ENCODE assay signal across 11 cellular contexts in the genomic region with DNA sequence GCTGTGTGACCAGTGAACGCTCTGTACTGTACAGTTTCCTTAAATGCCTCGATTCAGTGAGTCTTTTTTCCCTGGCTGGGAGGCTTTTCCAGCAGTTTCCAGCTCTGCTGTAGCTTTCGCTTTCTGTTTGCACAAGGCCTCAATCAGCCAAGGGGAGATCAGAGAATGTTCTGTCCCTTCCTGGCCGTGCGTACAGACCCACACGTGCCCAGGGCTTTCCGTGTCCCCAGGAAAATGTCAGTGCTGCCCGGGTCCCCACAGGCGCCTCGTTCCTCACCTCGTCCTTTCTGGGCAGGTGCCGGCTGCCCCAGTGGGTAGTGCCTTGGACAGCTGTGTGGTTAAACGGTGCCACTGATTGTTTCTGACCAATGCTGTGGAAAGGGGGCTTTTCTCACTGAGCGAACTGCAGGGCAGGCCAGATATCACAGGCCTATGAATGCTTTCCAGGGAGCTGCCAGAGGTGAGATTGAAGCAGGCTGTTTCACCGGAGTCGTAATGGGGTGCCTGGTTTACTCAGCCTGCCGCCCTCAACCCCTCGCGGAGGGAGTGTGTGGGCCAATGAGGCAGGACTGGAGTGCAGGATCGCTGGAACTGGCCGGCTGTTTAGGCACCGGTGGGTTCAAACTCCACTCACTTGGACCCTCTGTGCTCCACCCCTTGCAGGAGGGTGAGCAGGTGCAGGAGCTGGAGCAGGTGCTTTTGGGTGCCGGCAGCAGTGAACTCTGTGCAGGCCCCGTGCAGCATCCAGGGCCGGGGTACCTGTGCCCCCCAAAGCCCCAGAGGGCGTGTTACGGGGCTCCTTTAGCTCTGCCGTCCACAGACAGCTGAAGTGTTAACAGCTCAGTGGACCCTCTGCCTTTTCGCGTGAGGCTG. TPM values are rescaled to one million over a fixed set of nuclear protein-coding genes. Genes with fewer than 3 reads are reported as not detected.
DNase-seq lines count a peak whose midpoint lies in the region; ATAC-seq, FAIRE-seq and TF ChIP-seq lines count a peak whose summit lies in the region.
"Had no signal": no experiment of that assay in that cellular context is flagged by ENCODE, and none has a peak within 500 bp of the region (broad histone marks: within the 10 kb centered on the region; RNA-seq: fewer than 3 reads in every experiment).

No MANE protein-coding gene starts in this region.

- peaks cover 27% of the 10 kb centered on the region for H3K27me3 Mint-ChIP-seq in stimulated activated naive CD8-positive, alpha-beta T cell treated with anti-CD3 and anti-CD28 coated beads, Interleukin-15, amount 100 ng/mL, for 72 hours

- peak; percentile 12 for ATAC-seq in stimulated activated naive CD8-positive, alpha-beta T cell treated with anti-CD3 and anti-CD28 coated beads, Interleukin-15, amount 100 ng/mL, for 72 hours
- ATAC-seq in stimulated activated naive CD8-positive, alpha-beta T cell treated with anti-CD3 and anti-CD28 coated beads, Interleukin-15, Interleukin-2, amounts not matched to agents 100 U/mL and 50 U/mL, for 24 hours = no peak
- ATAC-seq in mucosa of descending colon (peak; percentile 29), HG02870 (IDR thresholded peaks at IDR 0.05; ENCODE audit: unreplicated experiment) (no peak)

- H3K27ac ChIP-seq in colonic mucosa (no peak overlapping the region), trophoblast cell (ENCODE audit: low read depth, low read length) (no peak overlapping the region)

- H4K12ac ChIP-seq in trophoblast cell (ENCODE audit: low read depth, low read length) = no peak overlapping the region

- H3K4me3 Mint-ChIP-seq in stimulated activated naive CD8-positive, alpha-beta T cell treated with anti-CD3 and anti-CD28 coated beads, Interleukin-15, amount 100 ng/mL, for 72 hours = no peak overlapping the region

- no peak overlapping the region for H3K18ac ChIP-seq in trophoblast cell (ENCODE audit: low read length)

- no peak overlapping the region for H2AK5ac ChIP-seq in trophoblast cell (ENCODE audit: low read length)

- H3K36me3 ChIP-seq in bronchial epithelial cell (ENCODE audit: control insufficient read depth, insufficient read depth, low read length) (peaks cover 4% of the 10 kb centered on the region), mucosa of descending colon (ENCODE audit: low read depth) (no peaks in the 10 kb centered on the region), colonic mucosa (no peaks in the 10 kb centered on the region), trophoblast cell (ENCODE audit: control insufficient read depth in 1 of 2, insufficient read depth in 2 of 2, low read length in 2 of 2) (peaks cover 22 to 26% of the 10 kb centered on the region in 2 experiments)

- H3K23ac ChIP-seq in trophoblast cell (ENCODE audit: low read length) = no peak overlapping the region

- H4K91ac ChIP-seq in trophoblast cell (ENCODE audit: low read depth, low read length) = no peak overlapping the region

- TF ChIP-seq CTCF in bronchial epithelial cell (IDR thresholded peaks at IDR 0.05; ENCODE audit: insufficient read depth, low read length, severe bottlenecking) = no peak
- TF ChIP-seq CTCF in mucosa of descending colon (IDR thresholded peaks at IDR 0.05) = no peak
- no peak for TF ChIP-seq CTCF in colonic mucosa (IDR thresholded peaks at IDR 0.05)

- no peak overlapping the region for H3K4ac ChIP-seq in trophoblast cell (ENCODE audit: low read depth, low read length)

- H3K9me3 ChIP-seq in mucosa of descending colon (no peaks in the 10 kb centered on the region), colonic mucosa (no peaks in the 10 kb centered on the region), trophoblast cell (ENCODE audit: insufficient read depth, low read depth, low read length) (peaks cover 8% of the 10 kb centered on the region)

- H3K9ac ChIP-seq in colonic mucosa (ENCODE audit: low read depth in 2 of 2, low read length in 2 of 2) (peak overlapping the region in 1 of 2 donors; percentile 24), trophoblast cell (ENCODE audit: low read length) (no peak overlapping the region)

- H2BK5ac ChIP-seq in trophoblast cell (ENCODE audit: low read depth, low read length, poor library complexity) = no peak overlapping the region

- H2AFZ ChIP-seq in trophoblast cell (ENCODE audit: insufficient read depth, low read length, poor library complexity) = no peak overlapping the region

- H3K4me3 ChIP-seq in bronchial epithelial cell (ENCODE audit: low read depth, low read length) (no peak overlapping the region), mucosa of descending colon (no peak overlapping the region), colonic mucosa (no peak overlapping the region), trophoblast cell (ENCODE audit: low read depth, low read length) (no peak overlapping the region)
- H3K4me3 ChIP-seq: skin epidermis had no signal

- no peak overlapping the region for H2BK12ac ChIP-seq in trophoblast cell (ENCODE audit: low read length)

- no CpG with 5 or more reads among the region's 30 CpGs for WGBS in trophoblast cell (ENCODE audit: extremely low coverage, insufficient coverage, insufficient read length)

- H3K4me2 ChIP-seq in trophoblast cell (ENCODE audit: low read length) = no peak overlapping the region

- intact Hi-C loops in mucosa of descending colon (cut with DNase I, micrococcal nuclease) = no loop called here
- intact Hi-C loops in colonic mucosa (cut with DNase I) = no loop called here

- H3K27me3 ChIP-seq in bronchial epithelial cell (ENCODE audit: control insufficient read depth, insufficient read depth, low read length) = no peaks in the 10 kb centered on the region
- H3K27me3 ChIP-seq in colonic mucosa = peaks cover 6% of the 10 kb centered on the region
- H3K27me3 ChIP-seq in trophoblast cell (ENCODE audit: insufficient read depth, low read length) = peaks cover 5% of the 10 kb centered on the region

- H2BK120ac ChIP-seq in trophoblast cell (ENCODE audit: insufficient read depth, low read length, poor library complexity) = no peak overlapping the region

- peaks cover 33% of the 10 kb centered on the region for H3K4me1 Mint-ChIP-seq in stimulated activated naive CD8-positive, alpha-beta T cell treated with anti-CD3 and anti-CD28 coated beads, Interleukin-15, amount 100 ng/mL, for 72 hours

- H3K79me2 ChIP-seq in trophoblast cell (ENCODE audit: control insufficient read depth, insufficient read depth, low read length, poor library complexity) = no peaks in the 10 kb centered on the region

- H4K8ac ChIP-seq in trophoblast cell (ENCODE audit: low read depth, low read length) = no peak overlapping the region

- peaks cover 2% of the 10 kb centered on the region for H3K79me1 ChIP-seq in trophoblast cell (ENCODE audit: low read length)

- H3K9me3 Mint-ChIP-seq in stimulated activated naive CD8-positive, alpha-beta T cell treated with anti-CD3 and anti-CD28 coated beads, Interleukin-15, amount 100 ng/mL, for 72 hours = no peaks in the 10 kb centered on the region

- H3K4me1 ChIP-seq in mucosa of descending colon (ENCODE audit: low read depth) (peaks cover 9% of the 10 kb centered on the region), colonic mucosa (peaks cover 5% of the 10 kb centered on the region), trophoblast cell (ENCODE audit: control insufficient read depth in 1 of 2, insufficient read depth in 2 of 2, low read length in 2 of 2) (peaks cover 0 to under 1% of the 10 kb centered on the region in 2 experiments)

- no peak for DNase-seq in stimulated activated naive CD8-positive, alpha-beta T cell treated with anti-CD3 and anti-CD28 coated beads, Interleukin-15, amount 100 ng/mL, for 72 hours
- no peak for DNase-seq in stimulated activated naive CD8-positive, alpha-beta T cell treated with anti-CD3 and anti-CD28 coated beads, Interleukin-15, Interleukin-2, amounts not matched to agents 100 U/mL and 50 U/mL, for 24 hours
- DNase-seq in bronchial epithelial cell (ENCODE audit: low read depth) = no peak
- no peak for DNase-seq in mucosa of descending colon
- no peak for DNase-seq in colonic mucosa
- no peak for DNase-seq in trophoblast cell
- DNase-seq in activated CD8-positive, alpha-beta memory T cell treated with anti-CD3 and anti-CD28 coated beads for 24 hours = no peak
- DNase-seq: Karpas-422, NCI-H2081 treated with DMSO at 0.1 percent for 48 hours had no signal

- H3K14ac ChIP-seq in trophoblast cell (ENCODE audit: low read length) = no peak overlapping the region

- peak overlapping the region in 1 of 2 donors; percentile 9 for H3K27ac Mint-ChIP-seq in stimulated activated naive CD8-positive, alpha-beta T cell treated with anti-CD3 and anti-CD28 coated beads, Interleukin-15, amount 100 ng/mL, for 72 hours

- peak; percentile 13 for FAIRE-seq in bronchial epithelial cell (lab: Jason Lieb, UNC)

RNA-seq across cellular contexts. Expression of a gene that starts 44.4 kb away (rescaled TPM):
- total RNA-seq in bronchial epithelial cell (8.8 and 10.3 TPM in 2 replicates), mucosa of descending colon (1 to 10 TPM; 4.7 to 8.8 (median 7.2) TPM), colonic mucosa (1 to 10 TPM; 3.9 to 6.4 TPM)
- 11.2 and 13.0 TPM in 2 replicates for polyA plus RNA-seq in trophoblast cell (2013)

Comparison
In these comparisons a context has a peak if more than half of its experiments do, and no peak if none do; other contexts are left out.
1. ATAC-seq: peak in stimulated activated naive CD8-positive, alpha-beta T cell treated with anti-CD3 and anti-CD28 coated beads, Interleukin-15, amount 100 ng/mL, for 72 hours (single experiment) and mucosa of descending colon (single experiment); none in stimulated activated naive CD8-positive, alpha-beta T cell treated with anti-CD3 and anti-CD28 coated beads, Interleukin-15, Interleukin-2, amounts not matched to agents 100 U/mL and 50 U/mL, for 24 hours (single experiment) and HG02870 (single experiment).